Comparison of ENCODE assay signal across 17 cellular contexts in the genomic region with DNA sequence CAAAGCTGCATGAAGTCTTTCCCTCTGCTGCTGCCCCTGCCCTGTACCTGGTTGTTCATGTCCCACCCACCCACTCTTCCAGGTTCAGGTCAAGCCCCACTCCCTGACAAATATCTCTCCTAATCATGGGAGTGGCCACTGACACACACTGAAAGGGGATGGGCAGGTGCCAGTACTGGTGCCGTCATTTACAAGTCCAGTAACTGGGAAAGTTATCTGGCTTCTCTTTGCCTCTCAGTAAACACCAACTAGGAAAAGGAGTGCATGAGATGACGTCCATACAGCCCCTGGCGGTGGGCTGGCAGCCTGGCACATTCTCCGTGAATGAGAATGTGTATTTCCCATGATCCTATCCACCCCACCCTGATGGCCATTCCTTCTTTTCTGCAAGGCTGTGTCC.
DNase-seq lines count a peak whose midpoint lies in the region; ATAC-seq and TF ChIP-seq lines count a peak whose summit lies in the region.
"Had no signal": no experiment of that assay in that cellular context is flagged by ENCODE, and none has a peak within 500 bp of the region (broad histone marks: within the 10 kb centered on the region; RNA-seq: fewer than 3 reads in every experiment).

No MANE protein-coding gene starts in this region.

- no peaks in the 10 kb centered on the region for H3K9me3 Mint-ChIP-seq in activated T-cell treated with anti-CD3 and anti-CD28 coated beads, Interleukin-2, amount 50 U/mL, for 24 hours
- H3K9me3 Mint-ChIP-seq in osteocyte (ENCODE audit: unreplicated experiment) = no peaks in the 10 kb centered on the region
- H3K9me3 Mint-ChIP-seq: GM23338 had no signal

- no peak for ATAC-seq in HG02840 (IDR thresholded peaks at IDR 0.05; ENCODE audit: low FRiP score, unreplicated experiment)
- ATAC-seq: GM23338 had no signal

- H3K36me3 Mint-ChIP-seq in activated T-cell treated with anti-CD3 and anti-CD28 coated beads, Interleukin-2, amount 50 U/mL, for 24 hours (ENCODE audit: low read depth) = no peaks in the 10 kb centered on the region
- no peaks in the 10 kb centered on the region for H3K36me3 Mint-ChIP-seq in osteocyte (ENCODE audit: unreplicated experiment)

- no peak overlapping the region for H3K27ac Mint-ChIP-seq in activated T-cell treated with anti-CD3 and anti-CD28 coated beads, Interleukin-2, amount 50 U/mL, for 24 hours
- no peak overlapping the region for H3K27ac Mint-ChIP-seq in osteocyte (ENCODE audit: unreplicated experiment)
- H3K27ac Mint-ChIP-seq: GM23338 had no signal

- no peak overlapping the region for H3K27ac ChIP-seq in coronary artery
- H3K27ac ChIP-seq: RWPE1 had no signal

- no peak overlapping the region for H3K4me3 Mint-ChIP-seq in activated T-cell treated with anti-CD3 and anti-CD28 coated beads, Interleukin-2, amount 50 U/mL, for 24 hours
- H3K4me3 Mint-ChIP-seq in osteocyte (ENCODE audit: unreplicated experiment) = no peak overlapping the region
- H3K4me3 Mint-ChIP-seq: GM23338 had no signal

- H3K27me3 Mint-ChIP-seq in activated T-cell treated with anti-CD3 and anti-CD28 coated beads, Interleukin-2, amount 50 U/mL, for 24 hours = peaks cover 39% of the 10 kb centered on the region
- H3K27me3 Mint-ChIP-seq in osteocyte (ENCODE audit: unreplicated experiment) = peaks cover 37% of the 10 kb centered on the region

- TF ChIP-seq CTCF in coronary artery (IDR thresholded peaks at IDR 0.05) (no peak), osteocyte (IDR thresholded peaks at IDR 0.05) (no peak)

- no peak overlapping the region for H3K4me3 ChIP-seq in coronary artery
- H3K4me3 ChIP-seq: GM23338 had no signal

- peak; percentile 9 for DNase-seq in activated T-cell treated with anti-CD3 and anti-CD28 coated beads, Interleukin-2, amount 50 U/mL, for 24 hours
- DNase-seq in activated T-cell treated with anti-CD3 and anti-CD28 coated beads for 4 hours (no peak), coronary artery (ENCODE audit: low spot score) (peak; percentile 38), osteocyte (ENCODE audit: extremely low spot score, unreplicated experiment) (peak; percentile 46), superior temporal gyrus (ENCODE audit: extremely low spot score) (no peak), NCI-H2227 treated with DMSO at 0.1 percent for 48 hours (lab: John Stamatoyannopoulos, UW) (no peak)
- no peak for DNase-seq in activated CD4-positive, alpha-beta T cell treated with anti-CD3 and anti-CD28 coated beads for 4 hours
- DNase-seq: C1 segment of cervical spinal cord, DND-41, KG1, NCI-H1436, NCI-H2029, NCI-H2171, NCI-H748 treated with DMSO at 0.1 percent for 48 hours had no signal

- peaks cover 3% of the 10 kb centered on the region for H3K4me1 Mint-ChIP-seq in activated T-cell treated with anti-CD3 and anti-CD28 coated beads, Interleukin-2, amount 50 U/mL, for 24 hours (ENCODE audit: low read depth)
- H3K4me1 Mint-ChIP-seq in osteocyte (ENCODE audit: unreplicated experiment) = no peaks in the 10 kb centered on the region

Comparison
In these comparisons a context has a peak if more than half of its experiments do, and no peak if none do; other contexts are left out.
1. DNase-seq: peak in activated T-cell treated with anti-CD3 and anti-CD28 coated beads, Interleukin-2, amount 50 U/mL, for 24 hours (single experiment), coronary artery (single experiment) and osteocyte (single experiment); none in activated T-cell treated with anti-CD3 and anti-CD28 coated beads for 4 hours (single experiment), superior temporal gyrus (single experiment), NCI-H2227 treated with DMSO at 0.1 percent for 48 hours (single experiment) and activated CD4-positive, alpha-beta T cell treated with anti-CD3 and anti-CD28 coated beads for 4 hours (0 of 2).